In genomic region chr1:163766537-163766936, GRCh38 we compare ENCODE assay signal across 18 cellular contexts.
"Had no signal": no experiment of that assay in that cellular context is flagged by ENCODE, and none has a peak within 500 bp of the region (broad histone marks: within the 10 kb centered on the region; RNA-seq: fewer than 3 reads in every experiment).

No MANE protein-coding gene starts in this region.

- H3K4me1 Mint-ChIP-seq: naive thymus-derived CD8-positive, alpha-beta T cell; stimulated activated memory B cell treated with anti-CD40 and anti-IgM and Interleukin-4, amounts not matched to agents 10 μg/mL and 1 μg/mL and 100 μg/mL, for 72 hours had no signal

- H3K36me3 Mint-ChIP-seq: stimulated activated memory B cell treated with anti-CD40 and anti-IgM and Interleukin-4, amounts not matched to agents 10 μg/mL and 1 μg/mL and 100 μg/mL, for 72 hours had no signal

- H3K27me3 Mint-ChIP-seq: stimulated activated memory B cell treated with anti-CD40 and anti-IgM and Interleukin-4, amounts not matched to agents 10 μg/mL and 1 μg/mL and 100 μg/mL, for 72 hours had no signal

- H3K9me3 ChIP-seq: lower lobe of right lung, ovary, testis, tibial artery, upper lobe of left lung had no signal

- H3K27me3 ChIP-seq: dorsolateral prefrontal cortex, ovary, spleen, testis, tibial artery, upper lobe of left lung had no signal

- H3K27ac Mint-ChIP-seq: stimulated activated memory B cell treated with anti-CD40 and anti-IgM and Interleukin-4, amounts not matched to agents 10 μg/mL and 1 μg/mL and 100 μg/mL, for 72 hours had no signal

- H3K4me3 ChIP-seq: dorsolateral prefrontal cortex, lower lobe of right lung, ovary, skin epidermis, spleen, testis, tibial artery, upper lobe of left lung had no signal

- ATAC-seq: left ventricle myocardium superior; lower lobe of right lung; naive thymus-derived CD8-positive, alpha-beta T cell; stimulated activated memory B cell treated with anti-CD40 and anti-IgM and Interleukin-4, amounts not matched to agents 10 μg/mL and 1 μg/mL and 100 μg/mL, for 72 hours; stimulated activated naive CD8-positive, alpha-beta T cell treated with anti-CD3 and anti-CD28 coated beads, Interleukin-15, Interleukin-2, amounts not matched to agents 100 U/mL and 50 U/mL, for 24 hours had no signal

- H3K27ac ChIP-seq: dorsolateral prefrontal cortex, lower lobe of right lung, ovary, skin epidermis, spleen, testis, tibial artery, upper lobe of left lung had no signal

- H3K36me3 ChIP-seq: lower lobe of right lung, ovary, spleen, tibial artery, upper lobe of left lung had no signal

- H3K4me3 Mint-ChIP-seq: naive thymus-derived CD8-positive, alpha-beta T cell; stimulated activated memory B cell treated with anti-CD40 and anti-IgM and Interleukin-4, amounts not matched to agents 10 μg/mL and 1 μg/mL and 100 μg/mL, for 72 hours had no signal

- H3K4me1 ChIP-seq: lower lobe of right lung, spleen, testis, tibial artery, upper lobe of left lung had no signal

- DNase-seq: dorsolateral prefrontal cortex; effector CD4-positive, alpha-beta T cell; hypothalamus; left ventricle myocardium superior; lower lobe of right lung; naive thymus-derived CD8-positive, alpha-beta T cell; occipital lobe; ovary; retina; spleen; stimulated activated CD4-positive, alpha-beta T cell treated with anti-CD3 and anti-CD28 coated beads, Interleukin-4, amount 100 ng/mL, for 4 hours; stimulated activated naive CD8-positive, alpha-beta T cell treated with anti-CD3 and anti-CD28 coated beads, Interleukin-15, Interleukin-2, amounts not matched to agents 100 U/mL and 50 U/mL, for 24 hours; substantia nigra; testis; tibial artery; upper lobe of left lung had no signal
